ENCODE assay signal across 21 cellular contexts in the genomic region with DNA sequence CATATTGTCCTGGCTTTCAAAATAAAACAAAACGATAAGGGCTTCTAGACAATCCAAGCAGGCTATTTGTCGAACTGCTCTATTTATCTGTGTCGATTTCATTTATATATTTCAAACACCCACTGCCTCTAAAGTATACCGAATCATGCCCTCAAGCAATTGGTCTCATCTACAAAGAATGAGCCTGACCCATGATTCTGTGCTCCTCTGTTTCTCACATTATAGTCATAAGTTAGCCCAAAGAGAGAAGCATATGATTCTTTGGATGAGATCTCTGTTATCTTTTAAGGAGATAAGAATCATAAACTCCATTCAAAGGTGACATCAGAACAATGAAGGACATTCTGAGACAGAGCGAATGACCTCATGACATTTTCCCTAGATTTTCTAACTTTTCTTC.
DNase-seq lines count a peak whose midpoint lies in the region; ATAC-seq and TF ChIP-seq lines count a peak whose summit lies in the region.
"Had no signal": no experiment of that assay in that cellular context is flagged by ENCODE, and none has a peak within 500 bp of the region (broad histone marks: within the 10 kb centered on the region; RNA-seq: fewer than 3 reads in every experiment).

No MANE protein-coding gene starts in this region.

- no peaks in the 10 kb centered on the region for H3K79me2 ChIP-seq in osteoblast (ENCODE audit: insufficient read depth, low read length)

- H3K36me3 Mint-ChIP-seq in HFFc6 (ENCODE audit: low read depth), result peaks cover 10% of the 10 kb centered on the region; the same call in 1 of the 2 replicates
- H3K36me3 Mint-ChIP-seq in brain, result no peaks in the 10 kb centered on the region

- H3K4me1 Mint-ChIP-seq in HFFc6 (ENCODE audit: low read depth) (peaks cover 65% of the 10 kb centered on the region), brain (peaks cover 48% of the 10 kb centered on the region)

- peak overlapping the region; percentile 31 for H2AFZ ChIP-seq in osteoblast (ENCODE audit: low read length)

- H3K27ac ChIP-seq in BLaER1, result 0 out of 2 replicates have a peak overlapping the region, but pooled peaks have one; percentile 71
- H3K27ac ChIP-seq in osteoblast (ENCODE audit: low read depth, low read length), result no peak overlapping the region
- H3K27ac ChIP-seq: C4-2B, KMS-11, Peyer's patch, SJCRH30 had no signal

- H3K27ac Mint-ChIP-seq in HFFc6, result peak overlapping the region; percentile 63
- H3K27ac Mint-ChIP-seq in brain, result peak overlapping the region in 3 of 5 experiments; percentile 60 to 95 (median 68)

- ATAC-seq in GM18519 (IDR thresholded peaks at IDR 0.05; ENCODE audit: low FRiP score, unreplicated experiment), result no peak
- ATAC-seq: HCT116 had no signal

- H3K4me3 ChIP-seq in BLaER1, result no peak overlapping the region
- H3K4me3 ChIP-seq in osteoblast (ENCODE audit: insufficient read depth, low read length), result no peak overlapping the region
- H3K4me3 ChIP-seq: Peyer's patch, SJCRH30 had no signal

- no peaks in the 10 kb centered on the region for H3K27me3 ChIP-seq in BLaER1
- H3K27me3 ChIP-seq in osteoblast (ENCODE audit: insufficient read depth, low read length), result no peaks in the 10 kb centered on the region
- H3K27me3 ChIP-seq: Peyer's patch, SJCRH30 had no signal

- peak; percentile 20 for DNase-seq in HFFc6
- DNase-seq in osteoblast (ENCODE audit: insufficient read length, low spot score, missing footprints), result no peak
- no peak for DNase-seq in SHP77 treated with DMSO at 0.1 percent for 48 hours (lab: John Stamatoyannopoulos, UW)
- no peak for DNase-seq in hypothalamus (lab: John Stamatoyannopoulos, UW)
- DNase-seq: AML-193, DMS53, GOT3, NCI-H1092 treated with DMSO at 0.1 percent for 48 hours, NCI-H146, NCI-H2029, NCI-H2227 treated with DMSO at 0.1 percent for 48 hours, NCI-H510A treated with DMSO at 0.1 percent for 48 hours, NCI-H774, Peyer's patch, SJCRH30 had no signal

- H4K20me1 ChIP-seq in BLaER1, result no peaks in the 10 kb centered on the region
- no peaks in the 10 kb centered on the region for H4K20me1 ChIP-seq in osteoblast (ENCODE audit: insufficient read depth, low read length)

- no peak overlapping the region for H3K4me2 ChIP-seq in BLaER1
- no peak overlapping the region for H3K4me2 ChIP-seq in osteoblast (ENCODE audit: insufficient read depth, low read length)
- H3K4me2 ChIP-seq: KMS-11 had no signal

- H3K9me3 ChIP-seq in BLaER1 (peaks cover 3% of the 10 kb centered on the region; the same call in 1 of the 2 replicates), osteoblast (ENCODE audit: low read depth, low read length) (no peaks in the 10 kb centered on the region)
- H3K9me3 ChIP-seq: Peyer's patch, SJCRH30 had no signal

- H3K4me3 Mint-ChIP-seq in HFFc6 (no peak overlapping the region), brain (no peak overlapping the region)

- no peak for TF ChIP-seq CTCF in HFFc6 (IDR thresholded peaks at IDR 0.05)
- no peak for TF ChIP-seq CTCF in brain (conservative IDR thresholded peaks at IDR 0.05)
- TF ChIP-seq CTCF in osteoblast (IDR thresholded peaks at IDR 0.05; ENCODE audit: extremely low read depth, low read depth, low read length), result no peak

- H3K27me3 Mint-ChIP-seq in HFFc6 (ENCODE audit: insufficient read depth), result no peaks in the 10 kb centered on the region; the same call in 1 of the 2 replicates
- no peaks in the 10 kb centered on the region for H3K27me3 Mint-ChIP-seq in brain

- peaks cover 71% of the 10 kb centered on the region for H3K4me1 ChIP-seq in BLaER1
- peaks cover 38% of the 10 kb centered on the region for H3K4me1 ChIP-seq in osteoblast (ENCODE audit: insufficient read depth, low read length)

- H3K36me3 ChIP-seq in BLaER1 (no peaks in the 10 kb centered on the region), osteoblast (ENCODE audit: insufficient read depth, low read length) (no peaks in the 10 kb centered on the region)
- H3K36me3 ChIP-seq: Peyer's patch, SJCRH30 had no signal

- peaks cover under 1% of the 10 kb centered on the region; the same call in 1 of the 2 replicates for H3K9me3 Mint-ChIP-seq in HFFc6
- peaks cover 0 to 6% (median 0%) of the 10 kb centered on the region in 5 experiments for H3K9me3 Mint-ChIP-seq in brain

- H3K9ac ChIP-seq in BLaER1, result no peak overlapping the region
- H3K9ac ChIP-seq: KMS-11 had no signal
